Comparison of ENCODE assay signal across 8 cellular contexts in the genomic region with DNA sequence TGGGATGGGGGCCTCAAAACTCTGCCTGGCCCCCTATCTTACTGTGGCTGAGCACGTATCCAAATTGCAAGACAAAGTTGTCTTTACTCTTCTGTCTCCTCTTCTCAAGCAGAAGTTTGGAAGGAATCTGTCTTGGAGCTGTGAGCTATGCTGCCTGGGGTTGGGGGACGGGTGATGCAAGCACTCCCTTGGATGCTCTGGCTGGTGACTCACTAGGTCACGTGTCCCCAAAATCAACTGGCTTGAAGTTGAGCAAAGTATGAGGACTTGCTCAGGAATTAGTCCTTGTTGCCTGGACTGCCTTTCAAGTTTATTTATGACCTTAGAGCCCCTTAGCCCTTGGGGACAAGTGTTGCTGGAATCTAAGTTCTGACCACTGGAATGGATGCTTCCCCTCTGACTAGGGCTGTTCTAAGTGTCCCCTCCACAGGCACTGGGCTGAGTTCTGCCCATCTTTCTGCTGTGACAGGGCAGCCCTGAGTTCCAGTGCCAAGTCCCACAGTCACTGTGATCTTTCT.
DNase-seq lines count a peak whose midpoint lies in the region; ATAC-seq and TF ChIP-seq lines count a peak whose summit lies in the region.
"Had no signal": no experiment of that assay in that cellular context is flagged by ENCODE, and none has a peak within 500 bp of the region (broad histone marks: within the 10 kb centered on the region; RNA-seq: fewer than 3 reads in every experiment).

No MANE protein-coding gene starts in this region.

- ATAC-seq in SK-N-SH treated with all-trans-retinoic acid at 6 μM for 48 hours (peak; percentile 94), left ventricle myocardium superior (peak; percentile 93), HG03196 (IDR thresholded peaks at IDR 0.05; ENCODE audit: unreplicated experiment) (no peak)

- POLR2A ChIA-PET in CD8-positive, alpha-beta memory T cell (lab: Charles Lee), result no interaction called here

- no peak overlapping the region for H3K27ac ChIP-seq in CD8-positive, alpha-beta memory T cell (ENCODE audit: low read depth, low read length)

- H3K4me3 ChIP-seq in HFF-Myc (replicated peaks; ENCODE audit: low read depth, low read length), result no peak overlapping the region
- H3K4me3 ChIP-seq in CD8-positive, alpha-beta memory T cell (ENCODE audit: low read length), result no peak overlapping the region
- H3K4me3 ChIP-seq in H7 (ENCODE audit: insufficient read depth, low read depth, low read length), result no peak overlapping the region

- DNase-seq in HFF-Myc (ENCODE audit: extremely low read depth, low read depth) (peak; percentile 71), left ventricle myocardium superior (peak; percentile 41), ureter (ENCODE audit: low spot score) (peak; percentile 49), H7 (no peak)
- DNase-seq in CD8-positive, alpha-beta memory T cell, result no peak

- no peaks in the 10 kb centered on the region for H3K4me1 Mint-ChIP-seq in CD8-positive, alpha-beta memory T cell

- H3K36me3 Mint-ChIP-seq in CD8-positive, alpha-beta memory T cell, result peaks cover 5 to 23% (median 5%) of the 10 kb centered on the region in 3 donors

- H3K27me3 ChIP-seq in CD8-positive, alpha-beta memory T cell (ENCODE audit: insufficient read depth, low read length, poor library complexity, severe bottlenecking), result no peaks in the 10 kb centered on the region
- no peaks in the 10 kb centered on the region for H3K27me3 ChIP-seq in H7 (ENCODE audit: control insufficient read depth, insufficient read depth, low read length)

- no peaks in the 10 kb centered on the region for H3K4me1 ChIP-seq in CD8-positive, alpha-beta memory T cell (ENCODE audit: insufficient read depth, low read length)

- H3K4me3 Mint-ChIP-seq in CD8-positive, alpha-beta memory T cell, result no peak overlapping the region
- H3K4me3 Mint-ChIP-seq: memory B cell had no signal

- H3K9me3 ChIP-seq in CD8-positive, alpha-beta memory T cell (ENCODE audit: low read length), result no peaks in the 10 kb centered on the region

- no peaks in the 10 kb centered on the region for H3K27me3 Mint-ChIP-seq in CD8-positive, alpha-beta memory T cell
- H3K27me3 Mint-ChIP-seq: memory B cell had no signal

- TF ChIP-seq CTCF in HFF-Myc (IDR thresholded peaks at IDR 0.05; ENCODE audit: low read depth, low read length, missing control alignments), result no peak

- H3K9me3 Mint-ChIP-seq in CD8-positive, alpha-beta memory T cell, result peaks cover 0 to 12% (median 5%) of the 10 kb centered on the region in 5 donors

- CTCF ChIA-PET in CD8-positive, alpha-beta memory T cell (lab: Charles Lee), result no interaction called here

- H3K36me3 ChIP-seq in CD8-positive, alpha-beta memory T cell (ENCODE audit: insufficient read depth, low read length), result no peaks in the 10 kb centered on the region
- no peaks in the 10 kb centered on the region for H3K36me3 ChIP-seq in H7 (replicated peaks; ENCODE audit: control insufficient read depth, insufficient read depth, low read length)

- intact Hi-C loops in left ventricle myocardium superior (cut with micrococcal nuclease), result no loop called here

- no peak overlapping the region for H3K27ac Mint-ChIP-seq in CD8-positive, alpha-beta memory T cell
- H3K27ac Mint-ChIP-seq: memory B cell had no signal

TF ChIP-seq in SK-N-SH treated with all-trans-retinoic acid at 6 μM for 48 hours, 23 proteins besides CTCF, POLR2A, EP300 and RAD21:
- TF ChIP-seq ZNF70 (CRISPR knock-in tag; IDR thresholded peaks at IDR 0.05) (no peak), ISL1 (CRISPR knock-in tag; IDR thresholded peaks at IDR 0.05) (no peak), PPARA (CRISPR knock-in tag; IDR thresholded peaks at IDR 0.05; ENCODE audit: borderline replicate concordance) (no peak), ZNF565 (CRISPR knock-in tag; conservative IDR thresholded peaks at IDR 0.05; ENCODE audit: low read depth) (no peak), CSDC2 (CRISPR knock-in tag; IDR thresholded peaks at IDR 0.05) (no peak), OSR1 (CRISPR knock-in tag; IDR thresholded peaks at IDR 0.05) (no peak), ESRRG (CRISPR knock-in tag; IDR thresholded peaks at IDR 0.05) (no peak), SNAI2 (CRISPR knock-in tag; IDR thresholded peaks at IDR 0.05) (no peak), ZFP3 (CRISPR knock-in tag; IDR thresholded peaks at IDR 0.05) (no peak), ARNTL (CRISPR knock-in tag; IDR thresholded peaks at IDR 0.05; ENCODE audit: borderline replicate concordance, low read depth) (no peak)
- TF ChIP-seq, protein P1, sequence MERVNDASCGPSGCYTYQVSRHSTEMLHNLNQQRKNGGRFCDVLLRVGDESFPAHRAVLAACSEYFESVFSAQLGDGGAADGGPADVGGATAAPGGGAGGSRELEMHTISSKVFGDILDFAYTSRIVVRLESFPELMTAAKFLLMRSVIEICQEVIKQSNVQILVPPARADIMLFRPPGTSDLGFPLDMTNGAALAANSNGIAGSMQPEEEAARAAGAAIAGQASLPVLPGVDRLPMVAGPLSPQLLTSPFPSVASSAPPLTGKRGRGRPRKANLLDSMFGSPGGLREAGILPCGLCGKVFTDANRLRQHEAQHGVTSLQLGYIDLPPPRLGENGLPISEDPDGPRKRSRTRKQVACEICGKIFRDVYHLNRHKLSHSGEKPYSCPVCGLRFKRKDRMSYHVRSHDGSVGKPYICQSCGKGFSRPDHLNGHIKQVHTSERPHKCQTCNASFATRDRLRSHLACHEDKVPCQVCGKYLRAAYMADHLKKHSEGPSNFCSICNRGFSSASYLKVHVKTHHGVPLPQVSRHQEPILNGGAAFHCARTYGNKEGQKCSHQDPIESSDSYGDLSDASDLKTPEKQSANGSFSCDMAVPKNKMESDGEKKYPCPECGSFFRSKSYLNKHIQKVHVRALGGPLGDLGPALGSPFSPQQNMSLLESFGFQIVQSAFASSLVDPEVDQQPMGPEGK (CRISPR knock-in tag; IDR thresholded peaks at IDR 0.05; ENCODE audit: borderline replicate concordance), result no peak
- TF ChIP-seq, protein P2, sequence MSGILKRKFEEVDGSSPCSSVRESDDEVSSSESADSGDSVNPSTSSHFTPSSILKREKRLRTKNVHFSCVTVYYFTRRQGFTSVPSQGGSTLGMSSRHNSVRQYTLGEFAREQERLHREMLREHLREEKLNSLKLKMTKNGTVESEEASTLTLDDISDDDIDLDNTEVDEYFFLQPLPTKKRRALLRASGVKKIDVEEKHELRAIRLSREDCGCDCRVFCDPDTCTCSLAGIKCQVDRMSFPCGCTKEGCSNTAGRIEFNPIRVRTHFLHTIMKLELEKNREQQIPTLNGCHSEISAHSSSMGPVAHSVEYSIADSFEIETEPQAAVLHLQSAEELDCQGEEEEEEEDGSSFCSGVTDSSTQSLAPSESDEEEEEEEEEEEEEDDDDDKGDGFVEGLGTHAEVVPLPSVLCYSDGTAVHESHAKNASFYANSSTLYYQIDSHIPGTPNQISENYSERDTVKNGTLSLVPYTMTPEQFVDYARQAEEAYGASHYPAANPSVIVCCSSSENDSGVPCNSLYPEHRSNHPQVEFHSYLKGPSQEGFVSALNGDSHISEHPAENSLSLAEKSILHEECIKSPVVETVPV (CRISPR knock-in tag; IDR thresholded peaks at IDR 0.05), result no peak

Comparison
In these comparisons a context has a peak if more than half of its experiments do, and no peak if none do; other contexts are left out.
1. DNase-seq: peak in HFF-Myc (single experiment), left ventricle myocardium superior (single experiment) and ureter (single experiment); none in CD8-positive, alpha-beta memory T cell (0 of 5) and H7 (single experiment).